9 cellular contexts compared by ENCODE assay signal in the genomic region with DNA sequence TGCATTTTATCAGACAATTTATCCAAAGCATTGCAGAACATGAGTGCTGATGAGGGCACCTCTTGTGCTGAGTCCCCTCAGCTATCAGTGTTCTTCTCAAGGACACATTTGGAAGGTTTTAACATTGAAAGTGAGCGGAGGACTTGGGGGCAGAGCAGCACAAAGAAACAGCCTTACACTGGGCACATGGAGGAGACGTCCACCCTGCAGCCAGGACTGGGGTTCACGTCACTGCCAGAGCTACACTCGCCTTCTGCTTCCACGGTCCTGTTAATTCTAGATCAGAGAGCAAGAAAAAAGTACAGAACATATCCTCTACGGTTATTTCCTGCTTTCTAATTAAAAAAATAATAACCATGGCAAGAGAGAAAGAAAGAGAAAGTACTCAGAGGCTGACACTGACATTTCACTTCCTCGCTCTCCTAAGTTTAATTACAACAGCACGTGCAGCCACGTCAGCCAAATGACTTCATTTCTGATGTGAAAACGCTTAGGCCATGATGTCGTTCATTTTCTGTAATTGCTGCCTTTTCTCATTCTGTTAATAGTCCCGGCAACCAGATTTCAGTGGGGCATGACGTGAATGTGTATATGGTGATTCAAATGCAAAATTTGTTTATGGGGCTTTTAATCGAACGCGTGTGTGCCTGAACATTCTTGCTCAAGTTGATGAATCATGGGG. TPM values are rescaled to one million over a fixed set of nuclear protein-coding genes. Genes with fewer than 3 reads are reported as not detected.
DNase-seq lines count a peak whose midpoint lies in the region; ATAC-seq and TF ChIP-seq lines count a peak whose summit lies in the region.
"Had no signal": no experiment of that assay in that cellular context is flagged by ENCODE, and none has a peak within 500 bp of the region (broad histone marks: within the 10 kb centered on the region; RNA-seq: fewer than 3 reads in every experiment).

No MANE protein-coding gene starts in this region.

- H3K36me3 ChIP-seq in brain microvascular endothelial cell (replicated peaks) (no peaks in the 10 kb centered on the region), Caco-2 (ENCODE audit: control insufficient read depth, insufficient read depth, low read length) (no peaks in the 10 kb centered on the region)
- no peaks in the 10 kb centered on the region for H3K36me3 ChIP-seq in naive thymus-derived CD4-positive, alpha-beta T cell (ENCODE audit: control insufficient read depth in 2 of 3, insufficient read depth in 3 of 3, low read length in 3 of 3)

- H3K4me1 Mint-ChIP-seq in naive thymus-derived CD4-positive, alpha-beta T cell, result peaks cover 9 to 22% (median 11%) of the 10 kb centered on the region in 7 donors
- H3K4me1 Mint-ChIP-seq in Caco-2 (ENCODE audit: low read depth, unreplicated experiment), result no peaks in the 10 kb centered on the region

- ATAC-seq in GM19463 (IDR thresholded peaks at IDR 0.05; ENCODE audit: unreplicated experiment) (peak; percentile 54), GM21515 (IDR thresholded peaks at IDR 0.05; ENCODE audit: unreplicated experiment) (no peak)
- peak; percentile 90 for ATAC-seq in naive thymus-derived CD4-positive, alpha-beta T cell

- intact Hi-C loops in naive thymus-derived CD4-positive, alpha-beta T cell (cut with micrococcal nuclease), result no loop called here
- intact Hi-C loops in Caco-2 (cut with micrococcal nuclease; ENCODE audit: unreplicated experiment), result no loop called here

- H3K27me3 ChIP-seq in brain microvascular endothelial cell (replicated peaks) (no peaks in the 10 kb centered on the region), Caco-2 (replicated peaks; ENCODE audit: control insufficient read depth, insufficient read depth, low read length) (no peaks in the 10 kb centered on the region; the same call in 1 of the 2 replicates)
- H3K27me3 ChIP-seq in naive thymus-derived CD4-positive, alpha-beta T cell (ENCODE audit: control insufficient read depth in 2 of 2, insufficient read depth in 2 of 2, low read length in 2 of 2), result no peaks in the 10 kb centered on the region

- H3K27me3 Mint-ChIP-seq in naive thymus-derived CD4-positive, alpha-beta T cell, result peaks cover 0 to 7% (median under 1%) of the 10 kb centered on the region in 5 donors
- H3K27me3 Mint-ChIP-seq in Caco-2 (ENCODE audit: insufficient read depth, unreplicated experiment), result peaks cover 3% of the 10 kb centered on the region

- DNase-seq in NOMO-1 treated with DMSO at 0.1 percent for 48 hours (lab: John Stamatoyannopoulos, UW; ENCODE audit: unreplicated experiment) (peak; percentile 83), brain microvascular endothelial cell (peak; percentile 19), Caco-2 (no peak), HUDEP-2 (lab: John Stamatoyannopoulos, UW; ENCODE audit: unreplicated experiment in 76 of 76) (no peak)
- peak in 7 of 9 donors; percentile 35 to 74 (median 66) for DNase-seq in naive thymus-derived CD4-positive, alpha-beta T cell

- no peaks in the 10 kb centered on the region for H3K9me3 ChIP-seq in naive thymus-derived CD4-positive, alpha-beta T cell (ENCODE audit: control insufficient read depth in 2 of 3, low read length in 3 of 3)
- H3K9me3 ChIP-seq in Caco-2, result no peaks in the 10 kb centered on the region

- POLR2A ChIA-PET in naive thymus-derived CD4-positive, alpha-beta T cell (lab: Charles Lee), result interaction anchor here (1.4 kb wide), 1 partner anchor 42 kb away, joined by 3 read pairs; no protein-coding TSS in a partner anchor
- POLR2A ChIA-PET in Caco-2 (lab: Charles Lee), result no interaction called here

- in situ Hi-C loops in brain microvascular endothelial cell (cut with HindIII; ENCODE audit: low pct_ligation_motif_present, low sequenced_read_pairs), result no loop called here

- peak overlapping the region; percentile 58 to 80 (median 70) for H3K4me3 Mint-ChIP-seq in naive thymus-derived CD4-positive, alpha-beta T cell
- H3K4me3 Mint-ChIP-seq in Caco-2 (ENCODE audit: unreplicated experiment), result no peak overlapping the region

- H3K4me3 ChIP-seq in brain microvascular endothelial cell (ENCODE audit: low read depth, low read length), result no peak overlapping the region
- peak overlapping the region; percentile 29 for H3K4me3 ChIP-seq in naive thymus-derived CD4-positive, alpha-beta T cell (ENCODE audit: low read length)
- no peak overlapping the region for H3K4me3 ChIP-seq in Caco-2 (ENCODE audit: low read depth, low read length)

- BruUV-seq in Caco-2 (replicated peaks; lab: Mats Ljungman, UMichigan), result no TSS peak

- no peaks in the 10 kb centered on the region for H3K36me3 Mint-ChIP-seq in naive thymus-derived CD4-positive, alpha-beta T cell
- no peaks in the 10 kb centered on the region for H3K36me3 Mint-ChIP-seq in Caco-2 (ENCODE audit: insufficient read depth, unreplicated experiment)

- no peak for TF ChIP-seq CTCF in brain microvascular endothelial cell (IDR thresholded peaks at IDR 0.05; ENCODE audit: low read depth, low read length, missing control alignments)
- TF ChIP-seq CTCF in Caco-2 (IDR thresholded peaks at IDR 0.05; ENCODE audit: insufficient read depth in 1 of 2, low read depth in 1 of 2, low read length in 1 of 2, severe bottlenecking in 1 of 2, unreplicated experiment in 1 of 2), result no peak

- no peak overlapping the region for H3K27ac ChIP-seq in brain microvascular endothelial cell
- peak overlapping the region; percentile 62 for H3K27ac ChIP-seq in naive thymus-derived CD4-positive, alpha-beta T cell (ENCODE audit: low read depth, low read length)
- H3K27ac ChIP-seq: parathyroid adenoma had no signal

- H3K4me1 ChIP-seq in naive thymus-derived CD4-positive, alpha-beta T cell (ENCODE audit: control insufficient read depth in 2 of 2, insufficient read depth in 2 of 2, low read length in 2 of 2), result peaks cover 0 to 7% of the 10 kb centered on the region in 2 donors
- H3K4me1 ChIP-seq in Caco-2, result no peaks in the 10 kb centered on the region
- H3K4me1 ChIP-seq: parathyroid adenoma had no signal

- peak overlapping the region; percentile 43 to 96 (median 82) for H3K27ac Mint-ChIP-seq in naive thymus-derived CD4-positive, alpha-beta T cell
- H3K27ac Mint-ChIP-seq in Caco-2 (ENCODE audit: unreplicated experiment), result no peak overlapping the region

- H3K9me3 Mint-ChIP-seq in naive thymus-derived CD4-positive, alpha-beta T cell, result no peaks in the 10 kb centered on the region
- H3K9me3 Mint-ChIP-seq in Caco-2 (ENCODE audit: unreplicated experiment), result no peaks in the 10 kb centered on the region

- CTCF ChIA-PET in naive thymus-derived CD4-positive, alpha-beta T cell (lab: Charles Lee), result interaction anchor here (0.6 to 5.9 kb wide), 3 partner anchors 11 to 117 kb away, joined by 3 to 35 read pairs (median 3); no protein-coding TSS in a partner anchor
- CTCF ChIA-PET in Caco-2 (lab: Charles Lee), result interaction anchor here (3.2 kb wide), 1 partner anchor 113 kb away, joined by 12 read pairs; no protein-coding TSS in a partner anchor

RNA-seq across cellular contexts. Expression of a gene that starts 5.1 kb away (rescaled TPM):
- total RNA-seq in naive thymus-derived CD4-positive, alpha-beta T cell, result under 1 TPM in 1 of 5 experiments, not detected in 4; 0.12 TPM
- under 1 TPM in 1 of 2 donors, not detected in 1; 0.05 TPM for polyA plus RNA-seq in naive thymus-derived CD4-positive, alpha-beta T cell
- not detected in 2 replicates for total RNA-seq in Caco-2 (2022)
- total RNA-seq: T-helper 2 cell treated with Interferon-gamma antibody and Interleukin-4, amounts not matched to agents 100 ng/mL and 5 ng/mL, for 36 hours had no signal

RNA-seq across cellular contexts. Expression of a gene that starts 40.6 kb away (rescaled TPM):
- total RNA-seq in naive thymus-derived CD4-positive, alpha-beta T cell, result 10 to 100 TPM; 40.9 to 80.4 (median 44.9) TPM
- 10 to 100 TPM; 57.9 to 63.9 TPM for polyA plus RNA-seq in naive thymus-derived CD4-positive, alpha-beta T cell
- 28.0 and 28.5 TPM in 2 replicates for total RNA-seq in Caco-2 (2022)

Comparison
In these comparisons a context has a peak if more than half of its experiments do, and no peak if none do; other contexts are left out.
1. DNase-seq: peak in NOMO-1 treated with DMSO at 0.1 percent for 48 hours (single experiment), brain microvascular endothelial cell (single experiment) and naive thymus-derived CD4-positive, alpha-beta T cell (7 of 9); none in Caco-2 (0 of 2) and HUDEP-2 (0 of 76).